ENCODE assay signal across 23 cellular contexts in genomic region chr17:5563451-5563850, GRCh38. TPM values are rescaled to one million over a fixed set of nuclear protein-coding genes. Genes with fewer than 3 reads are reported as not detected.
DNase-seq lines count a peak whose midpoint lies in the region; ATAC-seq, FAIRE-seq and TF ChIP-seq lines count a peak whose summit lies in the region.
"Had no signal": no experiment of that assay in that cellular context is flagged by ENCODE, and none has a peak within 500 bp of the region (broad histone marks: within the 10 kb centered on the region; RNA-seq: fewer than 3 reads in every experiment).

No MANE protein-coding gene starts in this region.

- no peaks in the 10 kb centered on the region for H3K4me1 ChIP-seq in A549
- H3K4me1 ChIP-seq in CD8-positive, alpha-beta T cell (ENCODE audit: insufficient read depth, low read length): peaks cover 16% of the 10 kb centered on the region
- no peaks in the 10 kb centered on the region for H3K4me1 ChIP-seq in fibroblast of lung (ENCODE audit: control insufficient read depth, extremely low read depth, insufficient read depth, low read length)
- H3K4me1 ChIP-seq: lower lobe of right lung, parathyroid adenoma, sigmoid colon, SJSA1, tibial artery had no signal

- TF ChIP-seq EP300 in A549 (IDR thresholded peaks at IDR 0.05): no peak

- peak; percentile 39 for FAIRE-seq in A549 (lab: Jason Lieb, UNC)

- peaks cover 47% of the 10 kb centered on the region for H3K4me1 Mint-ChIP-seq in CD8-positive, alpha-beta T cell (ENCODE audit: low read depth)
- H3K4me1 Mint-ChIP-seq in T-cell: peaks cover 40 to 66% (median 45%) of the 10 kb centered on the region in 3 donors
- H3K4me1 Mint-ChIP-seq in progenitor cell of endocrine pancreas (ENCODE audit: low read depth): no peaks in the 10 kb centered on the region

- peaks cover 68% of the 10 kb centered on the region for H3K36me3 Mint-ChIP-seq in CD8-positive, alpha-beta T cell
- peaks cover 38% of the 10 kb centered on the region for H3K36me3 Mint-ChIP-seq in T-cell
- no peaks in the 10 kb centered on the region for H3K36me3 Mint-ChIP-seq in progenitor cell of endocrine pancreas (ENCODE audit: insufficient read depth)

- intact Hi-C loops in CD8-positive, alpha-beta T cell (cut with DNase I, micrococcal nuclease): no loop called here

- no peaks in the 10 kb centered on the region for H3K79me2 ChIP-seq in fibroblast of lung (ENCODE audit: control insufficient read depth, insufficient read depth, low read length)
- H3K79me2 ChIP-seq: parathyroid adenoma had no signal

- no peak overlapping the region for H3K4me3 Mint-ChIP-seq in CD8-positive, alpha-beta T cell
- peak overlapping the region in 1 of 3 donors; percentile 42 for H3K4me3 Mint-ChIP-seq in T-cell
- no peak overlapping the region for H3K4me3 Mint-ChIP-seq in progenitor cell of endocrine pancreas (ENCODE audit: low read depth)
- H3K4me3 Mint-ChIP-seq: activated CD8-positive, alpha-beta memory T cell treated with anti-CD3 and anti-CD28 coated beads, Interleukin-2, amount 10 ng/mL, durations not matched to agents 7 days and 5 days; naive B cell; stimulated activated naive B cell treated with anti-CD40 and anti-IgM and Interleukin-4, amounts not matched to agents 10 μg/mL and 1 μg/mL and 100 μg/mL, for 72 hours had no signal

- H3K27ac Mint-ChIP-seq in CD8-positive, alpha-beta T cell: peak overlapping the region; percentile 68
- H3K27ac Mint-ChIP-seq in T-cell: peak overlapping the region; percentile 58 to 79
- H3K27ac Mint-ChIP-seq in progenitor cell of endocrine pancreas: no peak overlapping the region
- H3K27ac Mint-ChIP-seq: activated CD8-positive, alpha-beta memory T cell treated with anti-CD3 and anti-CD28 coated beads, Interleukin-2, amount 10 ng/mL, durations not matched to agents 7 days and 5 days had no signal

- CTCF ChIA-PET in A549 (lab: Yijun Ruan, JAX): interaction anchor here (0.9 kb wide), 1 partner anchor 124 kb away, joined by 3 read pairs; no protein-coding TSS in a partner anchor
- CTCF ChIA-PET in CD8-positive, alpha-beta T cell (lab: Charles Lee): no interaction called here
- CTCF ChIA-PET in T-cell (lab: Charles Lee): no interaction called here

- no peak overlapping the region for H2AFZ ChIP-seq in fibroblast of lung (ENCODE audit: low read length)
- H2AFZ ChIP-seq: parathyroid adenoma had no signal

- no peak overlapping the region for H3K4me2 ChIP-seq in A549
- H3K4me2 ChIP-seq in fibroblast of lung (ENCODE audit: extremely low read depth, insufficient read depth, low read length): no peak overlapping the region

- H3K27me3 Mint-ChIP-seq in CD8-positive, alpha-beta T cell (ENCODE audit: low read depth): no peaks in the 10 kb centered on the region
- no peaks in the 10 kb centered on the region for H3K27me3 Mint-ChIP-seq in T-cell
- H3K27me3 Mint-ChIP-seq in progenitor cell of endocrine pancreas: peaks cover 41% of the 10 kb centered on the region
- H3K27me3 Mint-ChIP-seq: activated CD8-positive, alpha-beta memory T cell treated with anti-CD3 and anti-CD28 coated beads, Interleukin-2, amount 10 ng/mL, durations not matched to agents 7 days and 5 days; naive B cell; stimulated activated naive B cell treated with anti-CD40 and anti-IgM and Interleukin-4, amounts not matched to agents 10 μg/mL and 1 μg/mL and 100 μg/mL, for 72 hours had no signal

- ATAC-seq in A549 (no peak), T-cell (replicated peaks in 1 of 4) (no peak), GM18517 (IDR thresholded peaks at IDR 0.05; ENCODE audit: unreplicated experiment) (no peak)
- ATAC-seq in CD8-positive, alpha-beta T cell: no peak
- ATAC-seq: activated CD8-positive, alpha-beta memory T cell treated with anti-CD3 and anti-CD28 coated beads, Interleukin-2, amount 10 ng/mL, durations not matched to agents 7 days and 5 days; lower lobe of right lung; stimulated activated naive B cell treated with anti-CD40 and anti-IgM and Interleukin-4, amounts not matched to agents 10 μg/mL and 1 μg/mL and 100 μg/mL, for 72 hours had no signal

- WGBS in A549 (ENCODE audit: missing lambda C conversion rate): 11% methylated on average over 2 of the region's 2 CpGs

- no peak overlapping the region for H3K9ac ChIP-seq in fibroblast of lung (ENCODE audit: insufficient read depth, low read length)
- H3K9ac ChIP-seq: parathyroid adenoma had no signal

- no peak for DNase-seq in A549 (ENCODE audit: low read depth in 1 of 2, low spot score in 1 of 2)
- DNase-seq in CD8-positive, alpha-beta T cell: no peak
- DNase-seq in T-cell: no peak
- DNase-seq in fibroblast of lung (ENCODE audit: low read depth in 2 of 2): peak; percentile 19 to 29
- no peak for DNase-seq in progenitor cell of endocrine pancreas (ENCODE audit: low spot score, unreplicated experiment)
- no peak for DNase-seq in SIG-M5 (lab: John Stamatoyannopoulos, UW)
- DNase-seq in NOMO-1 (lab: John Stamatoyannopoulos, UW; ENCODE audit: unreplicated experiment in 2 of 2): no peak
- DNase-seq: activated CD8-positive, alpha-beta memory T cell treated with anti-CD3 and anti-CD28 coated beads, Interleukin-2, amount 10 ng/mL, durations not matched to agents 7 days and 5 days; aorta; effector memory CD4-positive, alpha-beta T cell; GOT3; lower lobe of right lung; naive B cell; NCI-H1436; NCI-H2171 treated with DMSO at 0.1 percent for 48 hours; NCI-H748 treated with DMSO at 0.1 percent for 48 hours; OCI-M1; sigmoid colon; stimulated activated naive B cell treated with anti-CD40 and anti-IgM and Interleukin-4, amounts not matched to agents 10 μg/mL and 1 μg/mL and 100 μg/mL, for 72 hours; tibial artery had no signal

- no peak overlapping the region for H3K4me3 ChIP-seq in A549
- no peak overlapping the region for H3K4me3 ChIP-seq in CD8-positive, alpha-beta T cell (ENCODE audit: low read depth, low read length)
- no peak overlapping the region for H3K4me3 ChIP-seq in fibroblast of lung (replicated peaks in 1 of 4; ENCODE audit: control extremely low read depth in 1 of 4, insufficient read depth in 1 of 4, low read depth in 3 of 4, low read length in 4 of 4)
- H3K4me3 ChIP-seq: lower lobe of right lung, sigmoid colon, SJSA1, tibial artery had no signal

- H3K9me3 Mint-ChIP-seq in CD8-positive, alpha-beta T cell: peaks cover 1% of the 10 kb centered on the region
- H3K9me3 Mint-ChIP-seq in T-cell: no peaks in the 10 kb centered on the region
- H3K9me3 Mint-ChIP-seq in progenitor cell of endocrine pancreas (ENCODE audit: low read depth): no peaks in the 10 kb centered on the region
- H3K9me3 Mint-ChIP-seq: naive B cell; stimulated activated naive B cell treated with anti-CD40 and anti-IgM and Interleukin-4, amounts not matched to agents 10 μg/mL and 1 μg/mL and 100 μg/mL, for 72 hours had no signal

- no peak for TF ChIP-seq POLR2A in A549 (IDR thresholded peaks at IDR 0.05; ENCODE audit: low read length)

- no peaks in the 10 kb centered on the region for H4K20me1 ChIP-seq in fibroblast of lung (ENCODE audit: control insufficient read depth, extremely low read depth, insufficient read depth, low read length)

- TF ChIP-seq CTCF in A549 (IDR thresholded peaks at IDR 0.05) (no peak), fibroblast of lung (conservative IDR thresholded peaks at IDR 0.05 in 1 of 2, IDR thresholded peaks at IDR 0.05 in 1 of 2; ENCODE audit: low read depth in 1 of 2, low read length in 2 of 2) (no peak), progenitor cell of endocrine pancreas (IDR thresholded peaks at IDR 0.05; ENCODE audit: unreplicated experiment) (no peak)
- no peak for TF ChIP-seq CTCF in CD8-positive, alpha-beta T cell (IDR thresholded peaks at IDR 0.05)

- no peaks in the 10 kb centered on the region for H3K9me3 ChIP-seq in A549
- H3K9me3 ChIP-seq in CD8-positive, alpha-beta T cell (ENCODE audit: low read length): no peaks in the 10 kb centered on the region
- no peaks in the 10 kb centered on the region for H3K9me3 ChIP-seq in fibroblast of lung (ENCODE audit: control insufficient read depth, insufficient read depth, low read depth, low read length)
- H3K9me3 ChIP-seq: lower lobe of right lung, sigmoid colon, SJSA1, tibial artery had no signal

- peaks cover 28% of the 10 kb centered on the region for H3K36me3 ChIP-seq in CD8-positive, alpha-beta T cell (ENCODE audit: insufficient read depth, low read length)
- H3K36me3 ChIP-seq in fibroblast of lung (ENCODE audit: control insufficient read depth, insufficient read depth, low read length): peaks cover 1% of the 10 kb centered on the region
- H3K36me3 ChIP-seq: SJSA1 had no signal

- H3K27me3 ChIP-seq in CD8-positive, alpha-beta T cell (ENCODE audit: insufficient read depth, low read length): no peaks in the 10 kb centered on the region
- H3K27me3 ChIP-seq in fibroblast of lung (ENCODE audit: control insufficient read depth, insufficient read depth, low read length): no peaks in the 10 kb centered on the region
- H3K27me3 ChIP-seq: sigmoid colon, SJSA1, tibial artery had no signal

- TF ChIP-seq RAD21 in A549 (conservative IDR thresholded peaks at IDR 0.05 in 1 of 2, IDR thresholded peaks at IDR 0.05 in 1 of 2): no peak

- POLR2A ChIA-PET in A549 (lab: Yijun Ruan, JAX) (no interaction called here), T-cell (lab: Charles Lee) (no interaction called here)
- POLR2A ChIA-PET in CD8-positive, alpha-beta T cell (lab: Charles Lee): interaction anchor here (1.0 to 1.2 kb wide), 2 partner anchors 13 to 19 kb away, joined by 4 read pairs; no protein-coding TSS in a partner anchor

- H3K27ac ChIP-seq in A549 (no peak overlapping the region), fibroblast of lung (ENCODE audit: insufficient read depth, low read length) (no peak overlapping the region)
- H3K27ac ChIP-seq in CD8-positive, alpha-beta T cell (ENCODE audit: low read depth, low read length): no peak overlapping the region
- H3K27ac ChIP-seq: lower lobe of right lung, parathyroid adenoma, sigmoid colon, SJSA1, tibial artery had no signal

TF ChIP-seq in A549, 52 proteins besides CTCF, POLR2A, EP300 and RAD21:
- TF ChIP-seq PHF8 (IDR thresholded peaks at IDR 0.05; ENCODE audit: borderline replicate concordance, low read depth) (no peak), RFX5 (IDR thresholded peaks at IDR 0.05) (no peak)

RNA-seq across cellular contexts. Expression of gene NLRP1, which starts 20.9 kb away (rescaled TPM):
- polyA plus RNA-seq in A549 (2011; rRNA removed) (1.1 and 1.2 TPM in 2 replicates), A549 (2017; fragmentation: RNase III; extraction: RNeasy Plus Mini Kit Qiagen cat#74134 plus additional on column Dnase treatment) (2.2 to 4.4 TPM (median 4.3 TPM) in 3 replicates), fibroblast of lung (23.1 and 35.1 TPM in 2 replicates)
- polyA plus RNA-seq in A549 (2012; cell fraction: cytosol; rRNA removed): 1.8 and 2.7 TPM in 2 replicates
- polyA plus RNA-seq in A549 (2012; cell fraction: nucleus; rRNA removed): 3.6 and 5.2 TPM in 2 replicates
- 0.29 and 1.1 TPM in 2 replicates for polyA minus RNA-seq in A549 (2011; rRNA and poly(A)+ RNA removed)
- total RNA-seq in CD8-positive, alpha-beta T cell: 100 to 1,000 TPM; 231 to 241 TPM
- total RNA-seq in T-cell (100 to 1,000 TPM; 233 to 317 (median 243) TPM), fibroblast of lung (11.8 and 22.1 TPM in 2 replicates), progenitor cell of endocrine pancreas (24.0 and 25.3 TPM in 2 replicates)
- 35.9 and 61.2 TPM in 2 replicates for polyA plus RNA-seq in fibroblast of lung (2012)
- 31.1 and 31.2 TPM in 2 replicates for polyA minus RNA-seq in fibroblast of lung (ENCODE audit: low replicate concordance)

Comparison
In these comparisons a context has a peak if more than half of its experiments do, and no peak if none do; other contexts are left out.
1. DNase-seq: peak in fibroblast of lung (2 of 2); none in A549 (0 of 2), CD8-positive, alpha-beta T cell (0 of 7), T-cell (0 of 34), progenitor cell of endocrine pancreas (single experiment), SIG-M5 (single experiment) and NOMO-1 (0 of 2).